8 cellular contexts compared by ENCODE assay signal in the genomic region with DNA sequence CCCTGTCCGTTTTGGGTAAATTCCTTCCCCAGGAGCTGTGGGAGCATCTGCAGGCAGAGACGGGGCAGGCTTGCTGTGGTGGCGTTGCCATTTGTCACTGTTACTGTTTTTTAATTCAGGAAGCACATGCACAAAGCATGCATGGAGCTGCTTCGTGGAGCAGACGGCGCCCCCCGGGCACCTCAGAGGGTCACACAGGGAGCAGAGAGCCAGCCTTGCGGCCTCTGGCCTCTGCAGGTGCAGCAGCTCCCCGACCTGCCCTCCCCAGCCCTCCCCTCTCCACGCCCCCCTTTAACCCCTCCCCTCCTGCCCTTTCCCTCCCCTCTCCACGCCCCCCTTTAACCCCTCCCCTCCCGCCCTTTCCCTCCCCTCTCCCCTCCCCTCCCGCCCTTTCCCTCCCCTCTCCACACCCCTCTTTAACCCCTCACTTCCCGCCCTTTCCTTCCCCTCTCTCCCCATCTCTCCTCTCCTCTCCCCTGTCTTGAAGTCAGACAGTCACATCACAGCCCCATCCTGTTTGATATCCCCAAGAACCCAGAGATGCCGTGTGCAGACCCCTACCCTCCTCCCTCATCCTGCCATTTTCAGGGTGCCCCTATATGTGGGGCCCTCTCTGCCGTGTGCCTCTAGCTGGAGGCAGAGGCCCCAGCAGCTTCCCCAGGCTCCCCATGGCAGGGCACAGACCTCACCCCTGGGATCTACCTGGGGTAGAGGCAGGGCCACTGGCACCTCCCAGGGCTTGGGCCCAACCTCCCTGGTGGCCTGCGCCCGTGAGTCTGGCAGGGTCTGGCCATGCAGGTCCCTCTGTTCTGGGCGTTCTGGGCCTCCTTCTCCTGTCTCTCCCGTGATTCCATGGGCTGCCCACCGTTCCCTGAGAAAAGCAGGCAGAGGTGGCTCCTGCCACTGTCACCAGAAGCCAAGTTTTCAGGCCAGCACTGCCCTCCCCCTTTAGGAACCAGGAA. TPM values are rescaled to one million over a fixed set of nuclear protein-coding genes. Genes with fewer than 3 reads are reported as not detected.
DNase-seq lines count a peak whose midpoint lies in the region; ATAC-seq and TF ChIP-seq lines count a peak whose summit lies in the region.

No MANE protein-coding gene starts in this region.

- no peak overlapping the region for H3K4me2 ChIP-seq in mammary epithelial cell (ENCODE audit: insufficient read depth, low read depth, low read length)

- dilution Hi-C loops in mammary epithelial cell (cut with HindIII; ENCODE audit: low sequenced_read_pairs): no loop called here

- no peaks in the 10 kb centered on the region for H3K79me2 ChIP-seq in mammary epithelial cell (ENCODE audit: insufficient read depth, low read length)

- H3K36me3 ChIP-seq in BE2C (no peaks in the 10 kb centered on the region), HEK293 (ENCODE audit: control insufficient read depth in 2 of 2, insufficient read depth in 1 of 2, low read length in 2 of 2) (no peaks in the 10 kb centered on the region), mammary epithelial cell (ENCODE audit: insufficient read depth, low read length) (no peaks in the 10 kb centered on the region), left lung (no peaks in the 10 kb centered on the region), thoracic aorta (no peaks in the 10 kb centered on the region)

- 53% methylated on average over 5 of the region's 21 CpGs for WGBS in mammary epithelial cell (ENCODE audit: low coverage, missing lambda C conversion rate)

- no peak overlapping the region for H2AFZ ChIP-seq in mammary epithelial cell (ENCODE audit: low read depth, low read length)

- BruUV-seq in mammary epithelial cell (replicated peaks; lab: Mats Ljungman, UMichigan): no TSS peak

- H3K4me1 ChIP-seq in BE2C: peaks cover 48% of the 10 kb centered on the region
- peaks cover 7% of the 10 kb centered on the region; the same call in 1 of the 2 replicates for H3K4me1 ChIP-seq in HEK293 (ENCODE audit: control insufficient read depth, insufficient read depth, low read length)
- H3K4me1 ChIP-seq in mammary epithelial cell (ENCODE audit: insufficient read depth, low read length): peaks cover 18% of the 10 kb centered on the region
- peaks cover 28 to 56% of the 10 kb centered on the region in 2 donors for H3K4me1 ChIP-seq in left lung
- peaks cover 13 to 28% of the 10 kb centered on the region in 2 donors for H3K4me1 ChIP-seq in thoracic aorta (ENCODE audit: control insufficient read depth in 1 of 2, low read depth in 2 of 2)

- in situ Hi-C loops in mammary epithelial cell (cut with MboI; ENCODE audit: low sequenced_read_pairs in 2 of 2): no loop called here

- intact Hi-C loops in mammary epithelial cell (cut with micrococcal nuclease) (no loop called here), left lung (cut with DNase I) (no loop called here)

- no peaks in the 10 kb centered on the region for H4K20me1 ChIP-seq in mammary epithelial cell (ENCODE audit: insufficient read depth, low read length)

- no peak overlapping the region for H3K9ac ChIP-seq in mammary epithelial cell (ENCODE audit: insufficient read depth, low read length)

- peak; percentile 33 for ATAC-seq in left lung
- ATAC-seq in thoracic aorta (ENCODE audit: insufficient number of reproducible peaks, low FRiP score, low read depth): no peak
- no peak for ATAC-seq in GM21526 (IDR thresholded peaks at IDR 0.05; ENCODE audit: low FRiP score, unreplicated experiment)

- H3K9me3 ChIP-seq in BE2C: no peaks in the 10 kb centered on the region
- no peaks in the 10 kb centered on the region for H3K9me3 ChIP-seq in HEK293 (ENCODE audit: control insufficient read depth, insufficient read depth, low read depth, low read length)
- no peaks in the 10 kb centered on the region for H3K9me3 ChIP-seq in mammary epithelial cell (replicated peaks; ENCODE audit: insufficient read depth, low read length)
- H3K9me3 ChIP-seq in left lung: no peaks in the 10 kb centered on the region
- H3K9me3 ChIP-seq in thoracic aorta: no peaks in the 10 kb centered on the region

- CTCF ChIA-PET in HEK293 (lab: Yijun Ruan, JAX): interaction anchor here (1.2 to 3.2 kb wide), 2 partner anchors 15 to 23 kb away, joined by 3 to 12 read pairs; no protein-coding TSS in a partner anchor
- CTCF ChIA-PET in mammary epithelial cell (lab: Charles Lee; ENCODE audit: low non-redundant PET): no interaction called here

- POLR2A ChIA-PET in HEK293 (lab: Yijun Ruan, JAX): no interaction called here

- no peak for TF ChIP-seq CTCF in BE2C (IDR thresholded peaks at IDR 0.05; ENCODE audit: low read depth, low read length)
- no peak for TF ChIP-seq CTCF in HEK293 (tag by site-specific recombination; IDR thresholded peaks at IDR 0.05)
- no peak for TF ChIP-seq CTCF in mammary epithelial cell (conservative IDR thresholded peaks at IDR 0.05 in 1 of 2, IDR thresholded peaks at IDR 0.05 in 1 of 2; ENCODE audit: extremely low read depth in 1 of 2, insufficient read depth in 1 of 2, low read depth in 1 of 2, low read length in 2 of 2)
- no peak for TF ChIP-seq CTCF in left lung (IDR thresholded peaks at IDR 0.05)
- no peak for TF ChIP-seq CTCF in thoracic aorta (IDR thresholded peaks at IDR 0.05)

- H3K27ac ChIP-seq in HEK293 (ENCODE audit: extremely low read depth, low read depth, low read length): no peak overlapping the region
- H3K27ac ChIP-seq in mammary epithelial cell (ENCODE audit: insufficient read depth, low read depth, low read length): no peak overlapping the region
- H3K27ac ChIP-seq in left lung: peak overlapping the region; percentile 21 to 90
- H3K27ac ChIP-seq in thoracic aorta: no peak overlapping the region

- peak; percentile 80 for DNase-seq in BE2C
- peak; percentile 45 to 67 (median 58) for DNase-seq in T-helper 1 cell
- peak; percentile 27 for DNase-seq in mammary epithelial cell
- DNase-seq in left lung: no peak
- DNase-seq in thoracic aorta (ENCODE audit: low spot score): no peak
- DNase-seq in HuH-7.5 (ENCODE audit: low spot score): no peak

- H3K27me3 ChIP-seq in BE2C (no peaks in the 10 kb centered on the region), mammary epithelial cell (ENCODE audit: insufficient read depth, low read length) (peaks cover 16% of the 10 kb centered on the region), left lung (peaks cover 0 to 35% of the 10 kb centered on the region in 2 donors), thoracic aorta (replicated peaks; ENCODE audit: insufficient read depth) (no peaks in the 10 kb centered on the region)

- H3K4me3 ChIP-seq in BE2C (ENCODE audit: low read depth, low read length) (peak overlapping the region; percentile 30; the same call in 1 of the 2 replicates), HEK293 (ENCODE audit: low read depth, low read length) (no peak overlapping the region), mammary epithelial cell (replicated peaks in 1 of 3; ENCODE audit: insufficient read depth in 1 of 3, low read depth in 2 of 3, low read length in 3 of 3) (no peak overlapping the region), left lung (no peak overlapping the region), thoracic aorta (peak overlapping the region; percentile 24)

TF ChIP-seq in HEK293, 187 proteins besides CTCF, POLR2A, EP300 and RAD21 (continues in another document):
- TF ChIP-seq KLF8 (tag by site-specific recombination; IDR thresholded peaks at IDR 0.05) (peak; percentile 43; the same call in 1 of the 2 replicates), GLIS1 (tag by site-specific recombination; IDR thresholded peaks at IDR 0.05) (peak; percentile 87), ZNF248 (tag by site-specific recombination; IDR thresholded peaks at IDR 0.05) (no peak), ZFP69B (tag by site-specific recombination; IDR thresholded peaks at IDR 0.05) (peak; percentile 42; the same call in 1 of the 2 replicates), ZNF121 (tag by site-specific recombination; IDR thresholded peaks at IDR 0.05) (no peak), ZNF654 (tag by site-specific recombination; IDR thresholded peaks at IDR 0.05; ENCODE audit: low read depth) (no peak)
- TF ChIP-seq, protein P1, sequence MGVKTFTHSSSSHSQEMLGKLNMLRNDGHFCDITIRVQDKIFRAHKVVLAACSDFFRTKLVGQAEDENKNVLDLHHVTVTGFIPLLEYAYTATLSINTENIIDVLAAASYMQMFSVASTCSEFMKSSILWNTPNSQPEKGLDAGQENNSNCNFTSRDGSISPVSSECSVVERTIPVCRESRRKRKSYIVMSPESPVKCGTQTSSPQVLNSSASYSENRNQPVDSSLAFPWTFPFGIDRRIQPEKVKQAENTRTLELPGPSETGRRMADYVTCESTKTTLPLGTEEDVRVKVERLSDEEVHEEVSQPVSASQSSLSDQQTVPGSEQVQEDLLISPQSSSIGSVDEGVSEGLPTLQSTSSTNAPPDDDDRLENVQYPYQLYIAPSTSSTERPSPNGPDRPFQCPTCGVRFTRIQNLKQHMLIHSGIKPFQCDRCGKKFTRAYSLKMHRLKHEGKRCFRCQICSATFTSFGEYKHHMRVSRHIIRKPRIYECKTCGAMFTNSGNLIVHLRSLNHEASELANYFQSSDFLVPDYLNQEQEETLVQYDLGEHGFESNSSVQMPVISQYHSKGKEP (tag by site-specific recombination; IDR thresholded peaks at IDR 0.05): peak; percentile 80
- TF ChIP-seq, protein P2, sequence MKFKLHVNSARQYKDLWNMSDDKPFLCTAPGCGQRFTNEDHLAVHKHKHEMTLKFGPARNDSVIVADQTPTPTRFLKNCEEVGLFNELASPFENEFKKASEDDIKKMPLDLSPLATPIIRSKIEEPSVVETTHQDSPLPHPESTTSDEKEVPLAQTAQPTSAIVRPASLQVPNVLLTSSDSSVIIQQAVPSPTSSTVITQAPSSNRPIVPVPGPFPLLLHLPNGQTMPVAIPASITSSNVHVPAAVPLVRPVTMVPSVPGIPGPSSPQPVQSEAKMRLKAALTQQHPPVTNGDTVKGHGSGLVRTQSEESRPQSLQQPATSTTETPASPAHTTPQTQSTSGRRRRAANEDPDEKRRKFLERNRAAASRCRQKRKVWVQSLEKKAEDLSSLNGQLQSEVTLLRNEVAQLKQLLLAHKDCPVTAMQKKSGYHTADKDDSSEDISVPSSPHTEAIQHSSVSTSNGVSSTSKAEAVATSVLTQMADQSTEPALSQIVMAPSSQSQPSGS (tag by site-specific recombination; IDR thresholded peaks at IDR 0.05; ENCODE audit: low read depth): no peak
- TF ChIP-seq, protein P3, sequence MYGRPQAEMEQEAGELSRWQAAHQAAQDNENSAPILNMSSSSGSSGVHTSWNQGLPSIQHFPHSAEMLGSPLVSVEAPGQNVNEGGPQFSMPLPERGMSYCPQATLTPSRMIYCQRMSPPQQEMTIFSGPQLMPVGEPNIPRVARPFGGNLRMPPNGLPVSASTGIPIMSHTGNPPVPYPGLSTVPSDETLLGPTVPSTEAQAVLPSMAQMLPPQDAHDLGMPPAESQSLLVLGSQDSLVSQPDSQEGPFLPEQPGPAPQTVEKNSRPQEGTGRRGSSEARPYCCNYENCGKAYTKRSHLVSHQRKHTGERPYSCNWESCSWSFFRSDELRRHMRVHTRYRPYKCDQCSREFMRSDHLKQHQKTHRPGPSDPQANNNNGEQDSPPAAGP (tag by site-specific recombination; IDR thresholded peaks at IDR 0.05): peak; percentile 65; the same call in 1 of the 2 replicates

RNA-seq across cellular contexts. Expression of a gene that starts 29.6 kb away (rescaled TPM):
- 81.2 TPM for polyA plus RNA-seq in BE2C (2012; ENCODE audit: insufficient read depth, insufficient read length, low read depth)
- total RNA-seq in mammary epithelial cell: 10 to 100 TPM; 39.2 to 43.4 TPM
- polyA plus RNA-seq in mammary epithelial cell: 48.8 TPM
- polyA minus RNA-seq in mammary epithelial cell: 47.1 TPM
- total RNA-seq in left lung: 10 to 100 TPM; 28.5 to 40.2 TPM
- total RNA-seq in thoracic aorta: 10 to 100 TPM; 37.9 to 39.3 TPM

Comparison
In these comparisons a context has a peak if more than half of its experiments do, and no peak if none do; other contexts are left out.
1. DNase-seq: peak in BE2C (single experiment), T-helper 1 cell (5 of 5) and mammary epithelial cell (single experiment); none in left lung (0 of 2), thoracic aorta (single experiment) and HuH-7.5 (single experiment).
2. H3K4me3 ChIP-seq: peak in BE2C (single experiment) and thoracic aorta (single experiment); none in HEK293 (single experiment), mammary epithelial cell (0 of 3) and left lung (0 of 2).
3. H3K27ac ChIP-seq: peak in left lung (2 of 2); none in HEK293 (single experiment), mammary epithelial cell (single experiment) and thoracic aorta (0 of 2).